ENCODE assay signal across 23 cellular contexts in the genomic region with DNA sequence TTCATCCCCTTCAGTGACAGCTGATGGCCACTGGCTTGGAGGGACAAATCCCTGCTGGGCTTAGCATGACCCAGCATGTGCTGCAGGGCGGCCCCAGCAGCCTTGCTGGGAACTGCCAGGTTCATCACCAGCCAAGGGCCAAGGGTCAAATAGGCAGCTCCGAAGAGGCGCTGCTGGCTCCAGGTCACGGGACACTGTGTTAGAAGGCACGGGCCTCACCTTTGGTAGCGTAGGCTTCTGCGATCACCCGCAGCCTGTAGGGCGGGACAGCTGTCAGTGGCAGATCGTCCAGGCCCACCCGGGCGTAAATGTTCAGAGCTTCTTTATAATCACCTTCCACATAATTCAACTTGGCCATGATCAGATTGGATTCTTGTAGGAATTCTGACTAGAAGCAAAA.
"Had no signal": no experiment of that assay in that cellular context is flagged by ENCODE, and none has a peak within 500 bp of the region (broad histone marks: within the 10 kb centered on the region; RNA-seq: fewer than 3 reads in every experiment).

No MANE protein-coding gene starts in this region.

- H3K27me3 ChIP-seq: heart right ventricle, pancreas had no signal

- H3K9me3 ChIP-seq: heart right ventricle, pancreas, thoracic aorta had no signal

- H3K9me3 Mint-ChIP-seq: activated B cell treated with CpG ODN at 0.5 μM for 24 hours; activated CD4-positive, alpha-beta memory T cell treated with anti-CD3 and anti-CD28 coated beads, Interleukin-2, amount 10 ng/mL, durations not matched to agents 7 days and 5 days; activated T-helper 1 cell treated with anti-CD3 and anti-CD28 coated beads, Interleukin-12 subunit alpha, Interleukin-12 subunit beta, Interleukin-2, Interleukin-4 antibody, amounts not matched to agents 30 ng/mL and 10 ng/mL and 1 ng/mL, durations not matched to agents 14 hours and 24 hours and 36 hours; nephron; type B pancreatic cell had no signal

- H3K27ac Mint-ChIP-seq: activated B cell treated with CpG ODN at 0.5 μM for 24 hours; activated CD4-positive, alpha-beta memory T cell treated with anti-CD3 and anti-CD28 coated beads, Interleukin-2, amount 10 ng/mL, durations not matched to agents 7 days and 5 days; activated CD8-positive, alpha-beta memory T cell treated with anti-CD3 and anti-CD28 coated beads, Interleukin-2, amount 10 ng/mL, durations not matched to agents 7 days and 5 days; activated naive CD8-positive, alpha-beta T cell; activated T-helper 1 cell treated with anti-CD3 and anti-CD28 coated beads, Interleukin-12 subunit alpha, Interleukin-12 subunit beta, Interleukin-2, Interleukin-4 antibody, amounts not matched to agents 30 ng/mL and 10 ng/mL and 1 ng/mL, durations not matched to agents 14 hours and 24 hours and 36 hours; T-helper 17 cell; type B pancreatic cell had no signal

- H3K27ac ChIP-seq: heart right ventricle, pancreas, SK-N-MC, thoracic aorta had no signal

- H3K27me3 Mint-ChIP-seq: activated B cell treated with CpG ODN at 0.5 μM for 24 hours; activated CD4-positive, alpha-beta memory T cell treated with anti-CD3 and anti-CD28 coated beads, Interleukin-2, amount 10 ng/mL, durations not matched to agents 7 days and 5 days; activated CD8-positive, alpha-beta memory T cell treated with anti-CD3 and anti-CD28 coated beads, Interleukin-2, amount 10 ng/mL, durations not matched to agents 7 days and 5 days; activated naive CD8-positive, alpha-beta T cell; T-helper 17 cell; type B pancreatic cell had no signal

- H3K36me3 Mint-ChIP-seq: activated CD8-positive, alpha-beta memory T cell treated with anti-CD3 and anti-CD28 coated beads, Interleukin-2, amount 10 ng/mL, durations not matched to agents 7 days and 5 days; activated naive CD8-positive, alpha-beta T cell had no signal

- ATAC-seq: activated CD8-positive, alpha-beta memory T cell treated with anti-CD3 and anti-CD28 coated beads, Interleukin-2, amount 10 ng/mL, durations not matched to agents 7 days and 5 days; pancreas; sciatic nerve; T-helper 17 cell had no signal

- H3K4me3 ChIP-seq: heart right ventricle, pancreas, SK-N-MC, smooth muscle cell, thoracic aorta had no signal

- H3K4me1 Mint-ChIP-seq: activated B cell treated with CpG ODN at 0.5 μM for 24 hours; activated CD4-positive, alpha-beta memory T cell treated with anti-CD3 and anti-CD28 coated beads, Interleukin-2, amount 10 ng/mL, durations not matched to agents 7 days and 5 days; activated CD8-positive, alpha-beta memory T cell treated with anti-CD3 and anti-CD28 coated beads, Interleukin-2, amount 10 ng/mL, durations not matched to agents 7 days and 5 days; nephron had no signal

- H3K4me1 ChIP-seq: heart right ventricle, pancreas had no signal

- H3K4me3 Mint-ChIP-seq: activated B cell treated with CpG ODN at 0.5 μM for 24 hours; activated CD4-positive, alpha-beta memory T cell treated with anti-CD3 and anti-CD28 coated beads, Interleukin-2, amount 10 ng/mL, durations not matched to agents 7 days and 5 days; activated CD8-positive, alpha-beta memory T cell treated with anti-CD3 and anti-CD28 coated beads, Interleukin-2, amount 10 ng/mL, durations not matched to agents 7 days and 5 days; activated naive CD8-positive, alpha-beta T cell; activated T-helper 1 cell treated with anti-CD3 and anti-CD28 coated beads, Interleukin-12 subunit alpha, Interleukin-12 subunit beta, Interleukin-2, Interleukin-4 antibody, amounts not matched to agents 30 ng/mL and 10 ng/mL and 1 ng/mL, durations not matched to agents 14 hours and 24 hours and 36 hours; nephron; T-helper 17 cell; type B pancreatic cell had no signal

- DNase-seq: activated B cell treated with CpG ODN at 0.5 μM for 24 hours; activated CD4-positive, alpha-beta memory T cell treated with anti-CD3 and anti-CD28 coated beads, Interleukin-2, amount 10 ng/mL, durations not matched to agents 7 days and 5 days; activated CD4-positive, alpha-beta T cell treated with anti-CD3 and anti-CD28 coated beads for 48 hours; activated CD8-positive, alpha-beta memory T cell treated with anti-CD3 and anti-CD28 coated beads, Interleukin-2, amount 10 ng/mL, durations not matched to agents 7 days and 5 days; amniotic stem cell; cerebellar nuclear complex; effector CD4-positive, alpha-beta T cell; erythroblast; heart right ventricle; kidney; pancreas; stimulated activated CD4-positive, alpha-beta T cell treated with anti-CD3 and anti-CD28 coated beads, Interleukin-4, amount 100 ng/mL, for 1 hour; stimulated activated naive CD4-positive, alpha-beta T cell; SW 1271; T-helper 17 cell had no signal
